ENCODE assay signal across 10 cellular contexts in the genomic region with DNA sequence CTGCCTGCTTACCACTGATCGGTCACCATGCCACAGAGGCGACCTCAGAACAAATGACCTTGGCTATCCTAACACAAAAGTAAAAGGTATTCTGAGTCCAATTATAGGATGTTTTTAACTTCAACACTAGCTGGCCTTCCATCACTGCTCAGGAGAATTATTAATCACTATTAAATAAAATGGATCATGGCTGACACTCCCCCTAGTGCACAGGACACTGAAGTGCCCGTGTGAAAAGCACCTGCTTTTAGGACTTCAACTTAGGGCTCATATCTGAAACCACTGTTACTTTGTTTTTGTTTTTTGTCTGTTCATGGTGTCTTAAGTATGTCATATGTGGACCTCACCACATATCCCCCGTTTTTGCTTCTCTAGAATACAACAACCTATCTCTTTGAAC. TPM values are rescaled to one million over a fixed set of nuclear protein-coding genes. Genes with fewer than 3 reads are reported as not detected.
DNase-seq lines count a peak whose midpoint lies in the region; TF ChIP-seq lines count a peak whose summit lies in the region.
"Had no signal": no experiment of that assay in that cellular context is flagged by ENCODE, and none has a peak within 500 bp of the region (broad histone marks: within the 10 kb centered on the region; RNA-seq: fewer than 3 reads in every experiment).

No MANE protein-coding gene starts in this region.

- H2AFZ ChIP-seq in Karpas-422 (ENCODE audit: low read length) = no peak overlapping the region

- H3K4me2 ChIP-seq in Karpas-422 (ENCODE audit: low read depth, low read length, poor library complexity, severe bottlenecking) = no peak overlapping the region

- H3K27ac ChIP-seq in Karpas-422 (ENCODE audit: low read length) = no peak overlapping the region
- no peak overlapping the region for H3K27ac ChIP-seq in dorsolateral prefrontal cortex
- peak overlapping the region in 2 of 4 donors; percentile 71 to 75 for H3K27ac ChIP-seq in sigmoid colon
- no peak overlapping the region for H3K27ac ChIP-seq in caudate nucleus (ENCODE audit: low read depth, low read length)
- no peak overlapping the region for H3K27ac ChIP-seq in ascending aorta

- peaks cover 37% of the 10 kb centered on the region for H4K20me1 ChIP-seq in Karpas-422 (ENCODE audit: insufficient read depth, low read depth, low read length)

- peaks cover 52% of the 10 kb centered on the region for H3K79me2 ChIP-seq in Karpas-422 (ENCODE audit: low read length)

- H3K9me3 ChIP-seq in Karpas-422 (ENCODE audit: low read length) (no peaks in the 10 kb centered on the region), sigmoid colon (no peaks in the 10 kb centered on the region), ascending aorta (no peaks in the 10 kb centered on the region)

- no peaks in the 10 kb centered on the region for H3K9me2 ChIP-seq in Karpas-422 (replicated peaks; ENCODE audit: insufficient read depth, low read length)

- 72 to 78% methylated on average over 4 of the region's 4 CpGs for WGBS in sigmoid colon, 2 donors

- TF ChIP-seq EP300 in sigmoid colon (IDR thresholded peaks at IDR 0.05) = no peak

- peak in 39 of 56 donors; percentile 9 to 48 (median 33) for TF ChIP-seq CTCF in dorsolateral prefrontal cortex (IDR thresholded peaks at IDR 0.05 in 54 of 56, conservative IDR thresholded peaks at IDR 0.05 in 2 of 56; ENCODE audit: low read depth in 1 of 56, partially characterized antibody in 56 of 56)
- TF ChIP-seq CTCF in sigmoid colon (IDR thresholded peaks at IDR 0.05) = peak in 3 of 4 experiments; percentile 19 to 42 (median 38)
- TF ChIP-seq CTCF in ascending aorta (IDR thresholded peaks at IDR 0.05) = peak in 1 of 3 experiments; percentile 31

- H3K4me1 ChIP-seq in Karpas-422 (ENCODE audit: low read length) = peaks cover 10% of the 10 kb centered on the region
- peaks cover 0 to 16% (median 8%) of the 10 kb centered on the region in 4 donors for H3K4me1 ChIP-seq in sigmoid colon
- no peaks in the 10 kb centered on the region for H3K4me1 ChIP-seq in ascending aorta

- intact Hi-C loops in dorsolateral prefrontal cortex (cut with DNase I) = no loop called here
- intact Hi-C loops in sigmoid colon (cut with DNase I) = no loop called here
- intact Hi-C loops in ascending aorta (cut with DNase I) = no loop called here

- H3K9ac ChIP-seq in Karpas-422 (ENCODE audit: low read length) = no peak overlapping the region

- no peaks in the 10 kb centered on the region for H3K36me3 ChIP-seq in Karpas-422 (ENCODE audit: insufficient read depth, low read length)
- no peaks in the 10 kb centered on the region for H3K36me3 ChIP-seq in sigmoid colon
- no peaks in the 10 kb centered on the region for H3K36me3 ChIP-seq in ascending aorta

- peak; percentile 7 for DNase-seq in DMS 273 (lab: John Stamatoyannopoulos, UW; ENCODE audit: unreplicated experiment)
- no peak for DNase-seq in DMS 273 treated with DMSO at 0.1 percent for 48 hours (lab: John Stamatoyannopoulos, UW)
- DNase-seq in Karpas-422 = peak; percentile 64
- DNase-seq in dorsolateral prefrontal cortex = no peak
- DNase-seq in sigmoid colon = no peak
- DNase-seq in caudate nucleus (lab: John Stamatoyannopoulos, UW) = no peak
- no peak for DNase-seq in NCI-H2107 treated with DMSO at 0.1 percent for 48 hours (lab: John Stamatoyannopoulos, UW; ENCODE audit: unreplicated experiment)
- DNase-seq in ascending aorta (ENCODE audit: low spot score in 2 of 2) = no peak
- DNase-seq: activated naive CD4-positive, alpha-beta T cell treated with anti-CD3 and anti-CD28 coated beads, Interleukin-2, amount 10 ng/mL, durations not matched to agents 7 days and 5 days; hippocampal formation had no signal

- H3K27me3 ChIP-seq in Karpas-422 (ENCODE audit: low read length) = no peaks in the 10 kb centered on the region
- H3K27me3 ChIP-seq in dorsolateral prefrontal cortex = no peaks in the 10 kb centered on the region
- H3K27me3 ChIP-seq in sigmoid colon = no peaks in the 10 kb centered on the region
- no peaks in the 10 kb centered on the region for H3K27me3 ChIP-seq in ascending aorta

- H3K4me3 ChIP-seq in Karpas-422 (ENCODE audit: low read length) (no peak overlapping the region), dorsolateral prefrontal cortex (peak overlapping the region in 1 of 59 donors; percentile 14), sigmoid colon (peak overlapping the region in 1 of 4 donors; percentile 25), ascending aorta (no peak overlapping the region)

- no peak for TF ChIP-seq POLR2A in sigmoid colon (IDR thresholded peaks at IDR 0.05)

RNA-seq across cellular contexts. Expression of gene STX18, which starts 33.9 kb away (rescaled TPM):
- 17.9 and 43.8 TPM in 2 replicates for total RNA-seq in Karpas-422 (2014; rRNA removed; shearing (Covaris generic); ENCODE audit: low replicate concordance)
- total RNA-seq in dorsolateral prefrontal cortex (10 to 100 TPM; 17.3 to 46.2 (median 31.7) TPM), sigmoid colon (10 to 100 TPM; 23.5 to 26.9 (median 26.0) TPM), ascending aorta (28.2 TPM)
- 10 to 100 TPM; 24.1 to 45.1 (median 32.4) TPM for polyA plus RNA-seq in sigmoid colon

Comparison
In these comparisons a context has a peak if more than half of its experiments do, and no peak if none do; other contexts are left out.
1. DNase-seq: peak in DMS 273 (single experiment) and Karpas-422 (single experiment); none in DMS 273 treated with DMSO at 0.1 percent for 48 hours (single experiment), dorsolateral prefrontal cortex (0 of 10), sigmoid colon (single experiment), caudate nucleus (0 of 61), NCI-H2107 treated with DMSO at 0.1 percent for 48 hours (single experiment) and ascending aorta (0 of 2).